In the genomic region with DNA sequence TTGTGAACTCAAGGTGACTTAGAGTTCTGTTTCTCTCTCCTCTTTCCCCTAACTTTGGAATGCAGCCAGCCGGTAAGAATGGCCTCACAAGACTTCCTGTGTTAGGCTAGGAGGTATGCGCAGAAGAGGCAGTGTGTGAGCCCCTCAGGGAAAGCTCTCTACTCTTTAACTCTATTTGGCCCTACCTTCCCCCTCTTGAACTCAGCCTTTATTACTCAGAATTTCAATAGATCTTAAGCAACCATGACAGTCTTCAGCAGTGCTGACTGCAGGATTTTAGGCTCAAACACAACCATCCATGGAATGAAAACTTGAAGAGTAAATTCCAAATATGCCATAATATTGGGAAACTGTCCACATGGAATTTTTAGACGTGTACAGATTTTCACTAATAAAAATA, we compare ENCODE assay signal across 28 cellular contexts.
DNase-seq lines count a peak whose midpoint lies in the region; ATAC-seq, FAIRE-seq and TF ChIP-seq lines count a peak whose summit lies in the region.
"Had no signal": no experiment of that assay in that cellular context is flagged by ENCODE, and none has a peak within 500 bp of the region (broad histone marks: within the 10 kb centered on the region; RNA-seq: fewer than 3 reads in every experiment).

No MANE protein-coding gene starts in this region.

- no peak overlapping the region for H3K56ac ChIP-seq in mesendoderm (ENCODE audit: low read length)

- H4K5ac ChIP-seq in mesendoderm (ENCODE audit: low read length): no peak overlapping the region

- H3K79me1 ChIP-seq in mesendoderm (ENCODE audit: low read length): no peaks in the 10 kb centered on the region

- H3K9ac ChIP-seq in mesendoderm (ENCODE audit: low read length): no peak overlapping the region

- no peak overlapping the region for H3K4me3 ChIP-seq in A549
- H3K4me3 ChIP-seq in epithelial cell of esophagus (ENCODE audit: low read length): no peak overlapping the region
- H3K4me3 ChIP-seq in mesendoderm (ENCODE audit: low read length): no peak overlapping the region
- H3K4me3 ChIP-seq: skin epidermis, testis had no signal

- H3K18ac ChIP-seq in mesendoderm (ENCODE audit: low read length): no peak overlapping the region

- TF ChIP-seq POLR2A in A549 (IDR thresholded peaks at IDR 0.05; ENCODE audit: low read length): no peak

- TF ChIP-seq EP300 in A549 (IDR thresholded peaks at IDR 0.05): no peak

- DNase-seq in A549 (ENCODE audit: low read depth in 1 of 2, low spot score in 1 of 2): no peak
- DNase-seq in Kasumi-1 (lab: John Stamatoyannopoulos, UW): peak; percentile 7 to 14
- DNase-seq in epithelial cell of esophagus (ENCODE audit: low read depth): peak; percentile 7
- DNase-seq in mesendoderm: peak; percentile 59
- DNase-seq in NCI-H526 (lab: John Stamatoyannopoulos, UW): no peak
- DNase-seq in NOMO-1 (lab: John Stamatoyannopoulos, UW; ENCODE audit: unreplicated experiment in 2 of 2): no peak
- no peak for DNase-seq in stimulated activated effector memory CD8-positive, alpha-beta T cell treated with anti-CD3 and anti-CD28 coated beads, Interleukin-12 subunit alpha, Interleukin-12 subunit beta, amount 100 ng/mL, for 72 hours (ENCODE audit: low spot score in 2 of 2)
- DNase-seq in AG08395 (ENCODE audit: low spot score): no peak
- DNase-seq: activated CD4-positive, alpha-beta T cell treated with anti-CD3 and anti-CD28 coated beads, Interleukin-2, amount 50 U/mL, for 4 hours; activated CD8-positive, alpha-beta memory T cell treated with anti-CD3 and anti-CD28 coated beads, Interleukin-2, amount 50 U/mL, for 48 hours; activated naive CD8-positive, alpha-beta T cell treated with anti-CD3 and anti-CD28 coated beads, Interleukin-2, amount 10 ng/mL, durations not matched to agents 7 days and 5 days; BE2C; Caco-2; DND-41; effector memory CD4-positive, alpha-beta T cell; NCI-H1436 treated with DMSO at 0.1 percent for 48 hours; NCI-H524; posterior cingulate gyrus; stimulated activated naive B cell treated with anti-CD40 and anti-IgM and Interleukin-4, amounts not matched to agents 10 μg/mL and 1 μg/mL and 100 μg/mL, for 72 hours; testis; WERI-Rb-1 had no signal

- WGBS in A549 (ENCODE audit: missing lambda C conversion rate): 46% methylated on average over 3 of the region's 3 CpGs
- no CpG with 5 or more reads among the region's 3 CpGs for WGBS in mesendoderm (ENCODE audit: extremely low coverage, insufficient coverage, low lambda C conversion rate)

- peaks cover 23% of the 10 kb centered on the region for H3K4me1 ChIP-seq in A549
- H3K4me1 ChIP-seq in mesendoderm (ENCODE audit: control insufficient read depth, low read depth, low read length): no peaks in the 10 kb centered on the region
- H3K4me1 ChIP-seq: BE2C, testis had no signal

- no peaks in the 10 kb centered on the region for H3K4me1 Mint-ChIP-seq in stimulated activated effector memory CD8-positive, alpha-beta T cell treated with anti-CD3 and anti-CD28 coated beads, Interleukin-12 subunit alpha, Interleukin-12 subunit beta, amount 100 ng/mL, for 72 hours
- H3K4me1 Mint-ChIP-seq: activated naive CD8-positive, alpha-beta T cell treated with anti-CD3 and anti-CD28 coated beads, Interleukin-2, amount 10 ng/mL, durations not matched to agents 7 days and 5 days; IgD-negative memory B cell; stimulated activated naive B cell treated with anti-CD40 and anti-IgM and Interleukin-4, amounts not matched to agents 10 μg/mL and 1 μg/mL and 100 μg/mL, for 72 hours had no signal

- no peak for TF ChIP-seq CTCF in A549 (IDR thresholded peaks at IDR 0.05)
- no peak for TF ChIP-seq CTCF in epithelial cell of esophagus (IDR thresholded peaks at IDR 0.05; ENCODE audit: insufficient read depth, low read depth, low read length, missing control alignments)

- no peak overlapping the region for H3K27ac Mint-ChIP-seq in stimulated activated effector memory CD8-positive, alpha-beta T cell treated with anti-CD3 and anti-CD28 coated beads, Interleukin-12 subunit alpha, Interleukin-12 subunit beta, amount 100 ng/mL, for 72 hours
- H3K27ac Mint-ChIP-seq: activated naive CD8-positive, alpha-beta T cell treated with anti-CD3 and anti-CD28 coated beads, Interleukin-2, amount 10 ng/mL, durations not matched to agents 7 days and 5 days; IgD-negative memory B cell; stimulated activated naive B cell treated with anti-CD40 and anti-IgM and Interleukin-4, amounts not matched to agents 10 μg/mL and 1 μg/mL and 100 μg/mL, for 72 hours had no signal

- H3K36me3 Mint-ChIP-seq in stimulated activated effector memory CD8-positive, alpha-beta T cell treated with anti-CD3 and anti-CD28 coated beads, Interleukin-12 subunit alpha, Interleukin-12 subunit beta, amount 100 ng/mL, for 72 hours: no peaks in the 10 kb centered on the region
- H3K36me3 Mint-ChIP-seq: activated naive CD8-positive, alpha-beta T cell treated with anti-CD3 and anti-CD28 coated beads, Interleukin-2, amount 10 ng/mL, durations not matched to agents 7 days and 5 days; IgD-negative memory B cell; stimulated activated naive B cell treated with anti-CD40 and anti-IgM and Interleukin-4, amounts not matched to agents 10 μg/mL and 1 μg/mL and 100 μg/mL, for 72 hours had no signal

- no peak overlapping the region for H2AK5ac ChIP-seq in mesendoderm (ENCODE audit: low read length)

- no peak for FAIRE-seq in A549 (lab: Jason Lieb, UNC)
- FAIRE-seq: GM19239 had no signal

- H3K9me3 Mint-ChIP-seq in stimulated activated effector memory CD8-positive, alpha-beta T cell treated with anti-CD3 and anti-CD28 coated beads, Interleukin-12 subunit alpha, Interleukin-12 subunit beta, amount 100 ng/mL, for 72 hours: no peaks in the 10 kb centered on the region
- H3K9me3 Mint-ChIP-seq: activated naive CD8-positive, alpha-beta T cell treated with anti-CD3 and anti-CD28 coated beads, Interleukin-2, amount 10 ng/mL, durations not matched to agents 7 days and 5 days; IgD-negative memory B cell had no signal

- CTCF ChIA-PET in A549 (lab: Yijun Ruan, JAX): interaction anchor here (1.0 to 1.1 kb wide), 2 partner anchors 13 to 14 kb away, joined by 3 read pairs; no protein-coding TSS in a partner anchor

- H2BK120ac ChIP-seq in mesendoderm (ENCODE audit: low read depth, low read length): no peak overlapping the region

- no peak overlapping the region for H4K8ac ChIP-seq in mesendoderm (ENCODE audit: low read depth, low read length)

- H3K79me2 ChIP-seq in mesendoderm (ENCODE audit: control insufficient read depth, insufficient read depth, low read length): no peaks in the 10 kb centered on the region

- no peak overlapping the region for H2BK5ac ChIP-seq in mesendoderm (ENCODE audit: low read length)

- no peaks in the 10 kb centered on the region for H3K36me3 ChIP-seq in mesendoderm (ENCODE audit: control insufficient read depth, insufficient read depth, low read length)
- H3K36me3 ChIP-seq: BE2C, WERI-Rb-1 had no signal

- H3K9me3 ChIP-seq in A549: 0 out of 3 replicates have a peak, but pooled peaks cover 6% of the 10 kb centered on the region
- H3K9me3 ChIP-seq: BE2C, Caco-2, testis had no signal

- no peak for TF ChIP-seq RAD21 in A549 (conservative IDR thresholded peaks at IDR 0.05 in 1 of 2, IDR thresholded peaks at IDR 0.05 in 1 of 2)

- no peak overlapping the region for H3K23ac ChIP-seq in mesendoderm (ENCODE audit: low read length)

- no peak overlapping the region for H2BK15ac ChIP-seq in mesendoderm (replicated peaks; ENCODE audit: low read depth)

- H3K27ac ChIP-seq in A549: peak overlapping the region; percentile 65 to 82; a peak in 5 of 6 replicates
- H3K27ac ChIP-seq in mesendoderm (ENCODE audit: low read depth, low read length): no peak overlapping the region
- H3K27ac ChIP-seq: 22Rv1, RWPE1, skin epidermis, testis, WERI-Rb-1 had no signal

- no peaks in the 10 kb centered on the region for H3K27me3 ChIP-seq in mesendoderm (ENCODE audit: insufficient read depth, low read length, poor library complexity)
- H3K27me3 ChIP-seq: BE2C, testis had no signal

- H3K4me2 ChIP-seq in A549: no peak overlapping the region
- no peak overlapping the region for H3K4me2 ChIP-seq in mesendoderm (ENCODE audit: low read length)

- no peak overlapping the region for H3K4me3 Mint-ChIP-seq in stimulated activated effector memory CD8-positive, alpha-beta T cell treated with anti-CD3 and anti-CD28 coated beads, Interleukin-12 subunit alpha, Interleukin-12 subunit beta, amount 100 ng/mL, for 72 hours
- H3K4me3 Mint-ChIP-seq: activated naive CD8-positive, alpha-beta T cell treated with anti-CD3 and anti-CD28 coated beads, Interleukin-2, amount 10 ng/mL, durations not matched to agents 7 days and 5 days; IgD-negative memory B cell; stimulated activated naive B cell treated with anti-CD40 and anti-IgM and Interleukin-4, amounts not matched to agents 10 μg/mL and 1 μg/mL and 100 μg/mL, for 72 hours had no signal

- POLR2A ChIA-PET in A549 (lab: Yijun Ruan, JAX): no interaction called here

- ATAC-seq in A549: no peak
- ATAC-seq in stimulated activated effector memory CD8-positive, alpha-beta T cell treated with anti-CD3 and anti-CD28 coated beads, Interleukin-12 subunit alpha, Interleukin-12 subunit beta, amount 100 ng/mL, for 72 hours: no peak
- ATAC-seq: esophagus mucosa; left lobe of liver; stimulated activated naive B cell treated with anti-CD40 and anti-IgM and Interleukin-4, amounts not matched to agents 10 μg/mL and 1 μg/mL and 100 μg/mL, for 72 hours had no signal

- no peak overlapping the region for H3K4ac ChIP-seq in mesendoderm (ENCODE audit: low read depth, low read length)

TF ChIP-seq in A549, 52 proteins besides CTCF, POLR2A, EP300 and RAD21:
- TF ChIP-seq, protein P1, sequence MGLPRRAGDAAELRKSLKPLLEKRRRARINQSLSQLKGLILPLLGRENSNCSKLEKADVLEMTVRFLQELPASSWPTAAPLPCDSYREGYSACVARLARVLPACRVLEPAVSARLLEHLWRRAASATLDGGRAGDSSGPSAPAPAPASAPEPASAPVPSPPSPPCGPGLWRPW (IDR thresholded peaks at IDR 0.05): no peak
- TF ChIP-seq, protein P2, sequence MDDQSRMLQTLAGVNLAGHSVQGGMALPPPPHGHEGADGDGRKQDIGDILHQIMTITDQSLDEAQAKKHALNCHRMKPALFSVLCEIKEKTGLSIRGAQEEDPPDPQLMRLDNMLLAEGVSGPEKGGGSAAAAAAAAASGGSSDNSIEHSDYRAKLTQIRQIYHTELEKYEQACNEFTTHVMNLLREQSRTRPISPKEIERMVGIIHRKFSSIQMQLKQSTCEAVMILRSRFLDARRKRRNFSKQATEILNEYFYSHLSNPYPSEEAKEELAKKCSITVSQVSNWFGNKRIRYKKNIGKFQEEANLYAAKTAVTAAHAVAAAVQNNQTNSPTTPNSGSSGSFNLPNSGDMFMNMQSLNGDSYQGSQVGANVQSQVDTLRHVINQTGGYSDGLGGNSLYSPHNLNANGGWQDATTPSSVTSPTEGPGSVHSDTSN (IDR thresholded peaks at IDR 0.05): no peak
- no peak for TF ChIP-seq CHD2 (IDR thresholded peaks at IDR 0.05; ENCODE audit: low read length, partially characterized antibody)
- TF ChIP-seq CEBPB (IDR thresholded peaks at IDR 0.05): no peak
- TF ChIP-seq NPAS2 (CRISPR knock-in tag; IDR thresholded peaks at IDR 0.05; ENCODE audit: borderline replicate concordance): no peak
- TF ChIP-seq, protein P3, sequence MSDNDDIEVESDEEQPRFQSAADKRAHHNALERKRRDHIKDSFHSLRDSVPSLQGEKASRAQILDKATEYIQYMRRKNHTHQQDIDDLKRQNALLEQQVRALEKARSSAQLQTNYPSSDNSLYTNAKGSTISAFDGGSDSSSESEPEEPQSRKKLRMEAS (IDR thresholded peaks at IDR 0.05): no peak
- no peak for TF ChIP-seq FOSB (CRISPR knock-in tag; IDR thresholded peaks at IDR 0.05)

Comparison
In these comparisons a context has a peak if more than half of its experiments do, and no peak if none do; other contexts are left out.
1. DNase-seq: peak in Kasumi-1 (2 of 2), epithelial cell of esophagus (single experiment) and mesendoderm (single experiment); none in A549 (0 of 2), NCI-H526 (0 of 2), NOMO-1 (0 of 2), stimulated activated effector memory CD8-positive, alpha-beta T cell treated with anti-CD3 and anti-CD28 coated beads, Interleukin-12 subunit alpha, Interleukin-12 subunit beta, amount 100 ng/mL, for 72 hours (0 of 2) and AG08395 (single experiment).